In the genomic region with DNA sequence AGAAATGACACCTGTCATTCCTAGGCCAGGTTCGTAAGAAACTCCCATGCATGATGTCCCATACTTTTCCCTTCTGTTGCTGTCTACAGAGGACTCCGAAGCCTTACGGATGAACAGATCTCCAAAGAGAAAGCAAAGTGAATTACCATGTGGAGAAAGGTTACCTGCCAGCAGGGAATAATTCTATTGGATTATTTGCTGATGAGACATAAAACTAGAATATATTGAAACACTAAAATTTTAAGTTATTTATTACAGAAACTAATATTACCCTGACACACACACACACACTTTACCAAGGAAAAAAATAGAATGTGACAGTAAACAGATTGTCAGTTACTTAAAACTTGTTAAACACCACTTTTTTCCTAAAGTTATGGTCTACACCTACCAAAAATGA, we compare ENCODE assay signal across 33 cellular contexts.
"Had no signal": no experiment of that assay in that cellular context is flagged by ENCODE, and none has a peak within 500 bp of the region (broad histone marks: within the 10 kb centered on the region; RNA-seq: fewer than 3 reads in every experiment).

No MANE protein-coding gene starts in this region.

- H3K9me3 ChIP-seq: MG63 had no signal

- DNase-seq: MG63, MM.1S, NCI-H1048, NCI-H1092, NCI-H1092 treated with DMSO at 0.1 percent for 48 hours, NCI-H1105, NCI-H1105 treated with DMSO at 0.1 percent for 48 hours, NCI-H1417, NCI-H1417 treated with DMSO at 0.1 percent for 48 hours, NCI-H1436, NCI-H1436 treated with DMSO at 0.1 percent for 48 hours, NCI-H146, NCI-H1694, NCI-H1694 treated with DMSO at 0.1 percent for 48 hours, NCI-H187, NCI-H187 treated with DMSO at 0.1 percent for 48 hours, NCI-H1930, NCI-H2029, NCI-H2029 treated with DMSO at 0.1 percent for 48 hours, NCI-H2081, NCI-H2081 treated with DMSO at 0.1 percent for 48 hours, NCI-H2107, NCI-H2171, NCI-H2171 treated with DMSO at 0.1 percent for 48 hours, NCI-H2227 treated with DMSO at 0.1 percent for 48 hours, NCI-H226, NCI-H345, NCI-H446, NCI-H446 treated with DMSO at 0.1 percent for 48 hours, NCI-H510A, NCI-H510A treated with DMSO at 0.1 percent for 48 hours, NCI-H524, NCI-H524 treated with DMSO at 0.1 percent for 48 hours had no signal

- H3K4me3 ChIP-seq: MG63 had no signal

- H3K27me3 ChIP-seq: MG63 had no signal

- H3K36me3 ChIP-seq: MG63 had no signal
